22 cellular contexts compared by ENCODE assay signal in the genomic region with DNA sequence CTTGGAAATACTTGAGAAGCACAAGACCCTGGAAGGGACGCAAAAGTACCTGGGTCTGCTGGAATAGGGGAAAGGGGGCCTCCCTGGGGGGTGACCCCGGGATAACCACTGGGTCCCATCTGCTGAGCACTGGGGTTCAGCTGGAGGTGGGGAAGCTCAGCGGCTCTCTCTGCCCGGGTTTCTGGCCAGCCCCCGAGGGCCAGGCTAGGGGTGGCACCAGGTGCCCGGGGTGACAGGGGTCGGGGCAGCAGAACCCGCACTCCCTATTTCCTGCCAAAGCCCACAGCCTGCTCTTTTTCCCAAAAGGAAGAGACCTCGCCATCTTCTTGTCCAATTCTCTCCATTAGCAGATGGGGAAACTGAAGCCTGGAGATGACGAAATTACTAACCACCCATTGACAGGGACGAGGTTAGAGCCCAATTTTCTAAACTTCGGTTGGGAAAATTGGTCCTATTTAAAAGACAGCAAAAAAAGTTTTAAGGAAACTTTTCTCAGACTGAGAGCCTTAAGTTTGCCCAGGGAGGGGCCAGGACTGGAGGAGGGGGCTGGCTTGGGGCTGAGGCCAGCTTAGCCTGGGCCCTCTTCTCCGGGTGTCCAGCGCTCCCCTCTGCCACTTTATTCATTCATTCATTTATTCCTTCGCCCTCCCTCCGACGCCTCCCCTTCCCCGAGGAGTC. TPM values are rescaled to one million over a fixed set of nuclear protein-coding genes. Genes with fewer than 3 reads are reported as not detected.
DNase-seq lines count a peak whose midpoint lies in the region; ATAC-seq, FAIRE-seq and TF ChIP-seq lines count a peak whose summit lies in the region.
"Had no signal": no experiment of that assay in that cellular context is flagged by ENCODE, and none has a peak within 500 bp of the region (broad histone marks: within the 10 kb centered on the region; RNA-seq: fewer than 3 reads in every experiment).

No MANE protein-coding gene starts in this region.

- CTCF ChIA-PET in activated CD8-positive, alpha-beta T cell treated with anti-CD3 and anti-CD28 coated beads, Interleukin-2, amount 10 ng/mL, durations not matched to agents 7 days and 5 days (lab: Charles Lee), result interaction anchor here (1.9 kb wide), 1 partner anchor 16 kb away, joined by 6 read pairs; no protein-coding TSS in a partner anchor
- CTCF ChIA-PET in activated CD8-positive, alpha-beta T cell treated with anti-CD3 and anti-CD28 coated beads for 36 hours (lab: Charles Lee), result no interaction called here

- peaks cover 32% of the 10 kb centered on the region for H3K4me1 Mint-ChIP-seq in activated CD8-positive, alpha-beta T cell treated with anti-CD3 and anti-CD28 coated beads, Interleukin-2, amount 10 ng/mL, durations not matched to agents 7 days and 5 days (ENCODE audit: low read depth)
- peaks cover 25% of the 10 kb centered on the region for H3K4me1 Mint-ChIP-seq in activated CD8-positive, alpha-beta T cell treated with anti-CD3 and anti-CD28 coated beads for 36 hours (ENCODE audit: low read depth)
- peaks cover 18% of the 10 kb centered on the region for H3K4me1 Mint-ChIP-seq in T-helper 17 cell

- no peak overlapping the region for H3K27ac ChIP-seq in keratinocyte (ENCODE audit: control insufficient read depth, insufficient read depth, low read length)
- H3K27ac ChIP-seq: ascending aorta, C4-2B, GM23248, HL-60, psoas muscle, thoracic aorta had no signal

- intact Hi-C loops in activated CD8-positive, alpha-beta T cell treated with anti-CD3 and anti-CD28 coated beads for 36 hours (cut with micrococcal nuclease), result no loop called here
- intact Hi-C loops in sciatic nerve (cut with DNase I), result loop anchor here (2.0 kb wide), 1 partner anchor 22 kb away; no protein-coding TSS in a partner anchor

- H3K9me3 ChIP-seq in T-helper 17 cell (ENCODE audit: control insufficient read depth, low read length, poor library complexity, severe bottlenecking) (peaks cover 8% of the 10 kb centered on the region), keratinocyte (ENCODE audit: control insufficient read depth, low read depth, low read length) (no peaks in the 10 kb centered on the region)
- H3K9me3 ChIP-seq: ascending aorta, psoas muscle, thoracic aorta had no signal

- peak overlapping the region; percentile 40 for H3K4me2 ChIP-seq in keratinocyte (ENCODE audit: control insufficient read depth, extremely low read depth, insufficient read depth, low read depth, low read length)

- H3K36me3 ChIP-seq in keratinocyte (ENCODE audit: control insufficient read depth in 2 of 2, extremely low read depth in 1 of 2, insufficient read depth in 2 of 2, low read length in 2 of 2), result no peaks in the 10 kb centered on the region
- H3K36me3 ChIP-seq: ascending aorta, thoracic aorta had no signal

- H3K36me3 Mint-ChIP-seq in activated CD8-positive, alpha-beta T cell treated with anti-CD3 and anti-CD28 coated beads, Interleukin-2, amount 10 ng/mL, durations not matched to agents 7 days and 5 days (ENCODE audit: low read depth), result peaks cover 4% of the 10 kb centered on the region
- peaks cover 2% of the 10 kb centered on the region for H3K36me3 Mint-ChIP-seq in activated CD8-positive, alpha-beta T cell treated with anti-CD3 and anti-CD28 coated beads for 36 hours (ENCODE audit: low read depth)
- H3K36me3 Mint-ChIP-seq in T-helper 17 cell (ENCODE audit: low read depth), result peaks cover 9% of the 10 kb centered on the region

- no peak for TF ChIP-seq CTCF in activated CD8-positive, alpha-beta T cell treated with anti-CD3 and anti-CD28 coated beads for 36 hours (IDR thresholded peaks at IDR 0.05)
- TF ChIP-seq CTCF in keratinocyte (optimal IDR thresholded peaks at IDR 0.05 in 1 of 3, IDR thresholded peaks at IDR 0.05 in 1 of 3, conservative IDR thresholded peaks at IDR 0.05 in 1 of 3; ENCODE audit: extremely low read depth in 1 of 3, insufficient read depth in 2 of 3, low read length in 3 of 3), result no peak

- H4K20me1 ChIP-seq in keratinocyte (ENCODE audit: control insufficient read depth, extremely low read depth, insufficient read depth, low read length), result no peaks in the 10 kb centered on the region

- dilution Hi-C loops in keratinocyte (cut with MboI; ENCODE audit: extremely low pct_ligation_motif_present, low sequenced_read_pairs), result no loop called here

- H3K9me1 ChIP-seq in keratinocyte (ENCODE audit: control insufficient read depth, extremely low read depth, insufficient read depth, low read length), result no peaks in the 10 kb centered on the region

- no peaks in the 10 kb centered on the region for H3K9me3 Mint-ChIP-seq in activated CD8-positive, alpha-beta T cell treated with anti-CD3 and anti-CD28 coated beads, Interleukin-2, amount 10 ng/mL, durations not matched to agents 7 days and 5 days (ENCODE audit: insufficient read depth)
- no peaks in the 10 kb centered on the region for H3K9me3 Mint-ChIP-seq in activated CD8-positive, alpha-beta T cell treated with anti-CD3 and anti-CD28 coated beads for 36 hours

- no peak overlapping the region for H2AFZ ChIP-seq in keratinocyte (ENCODE audit: control insufficient read depth, low read length)
- H2AFZ ChIP-seq: GM23248 had no signal

- peaks cover 8% of the 10 kb centered on the region for H3K4me1 ChIP-seq in keratinocyte (ENCODE audit: control insufficient read depth, extremely low read depth, insufficient read depth, low read length)

- no peak for DNase-seq in activated CD8-positive, alpha-beta T cell treated with anti-CD3 and anti-CD28 coated beads, Interleukin-2, amount 10 ng/mL, durations not matched to agents 7 days and 5 days
- DNase-seq in activated CD8-positive, alpha-beta T cell treated with anti-CD3 and anti-CD28 coated beads for 36 hours, result no peak
- DNase-seq in T-helper 17 cell (no peak), keratinocyte (ENCODE audit: low read depth, low spot score) (no peak), sciatic nerve (ENCODE audit: low spot score) (peak; percentile 43), occipital lobe (lab: John Stamatoyannopoulos, UW) (no peak), kidney glomerular epithelial cell (lab: John Stamatoyannopoulos, UW) (no peak)
- DNase-seq: activated CD4-positive, alpha-beta T cell treated with anti-CD3 and anti-CD28 coated beads, Interleukin-2, amount 50 U/mL, for 1 hour; DMS53; GM23248; NCI-H1930; psoas muscle; RPMI8226 had no signal

- H3K4me3 ChIP-seq in keratinocyte (ENCODE audit: control insufficient read depth in 2 of 3, extremely low read depth in 1 of 3, insufficient read depth in 2 of 3, low read depth in 1 of 3, low read length in 3 of 3), result no peak overlapping the region
- H3K4me3 ChIP-seq: ascending aorta, GM23248, lung, psoas muscle, thoracic aorta had no signal

- no peaks in the 10 kb centered on the region for H3K79me2 ChIP-seq in keratinocyte (ENCODE audit: control insufficient read depth, insufficient read depth, low read length)

- no peak for ATAC-seq in activated CD8-positive, alpha-beta T cell treated with anti-CD3 and anti-CD28 coated beads, Interleukin-2, amount 10 ng/mL, durations not matched to agents 7 days and 5 days
- no peak for ATAC-seq in activated CD8-positive, alpha-beta T cell treated with anti-CD3 and anti-CD28 coated beads for 36 hours
- ATAC-seq in T-helper 17 cell, result no peak
- ATAC-seq in sciatic nerve, result no peak
- ATAC-seq in HG03196 (IDR thresholded peaks at IDR 0.05; ENCODE audit: unreplicated experiment), result no peak
- ATAC-seq: activated T-helper 17 cell treated with anti-CD3 and anti-CD28 coated beads, Interleukin-2, amount 50 U/mL, for 72 hours had no signal

- peaks cover 75% of the 10 kb centered on the region for H3K27me3 Mint-ChIP-seq in activated CD8-positive, alpha-beta T cell treated with anti-CD3 and anti-CD28 coated beads, Interleukin-2, amount 10 ng/mL, durations not matched to agents 7 days and 5 days (ENCODE audit: low read depth)
- H3K27me3 Mint-ChIP-seq in activated CD8-positive, alpha-beta T cell treated with anti-CD3 and anti-CD28 coated beads for 36 hours, result peaks cover 78% of the 10 kb centered on the region
- peaks cover 77% of the 10 kb centered on the region for H3K27me3 Mint-ChIP-seq in T-helper 17 cell

- no peak overlapping the region for H3K4me3 Mint-ChIP-seq in activated CD8-positive, alpha-beta T cell treated with anti-CD3 and anti-CD28 coated beads, Interleukin-2, amount 10 ng/mL, durations not matched to agents 7 days and 5 days
- no peak overlapping the region for H3K4me3 Mint-ChIP-seq in activated CD8-positive, alpha-beta T cell treated with anti-CD3 and anti-CD28 coated beads for 36 hours
- H3K4me3 Mint-ChIP-seq in T-helper 17 cell, result peak overlapping the region; percentile 77

- H3K9ac ChIP-seq in keratinocyte (ENCODE audit: control insufficient read depth, extremely low read depth, insufficient read depth, low read length), result no peak overlapping the region
- H3K9ac ChIP-seq: GM23248 had no signal

- peaks cover 80% of the 10 kb centered on the region for H3K27me3 ChIP-seq in keratinocyte (ENCODE audit: control insufficient read depth, extremely low read depth, insufficient read depth, low read length)

- POLR2A ChIA-PET in activated CD8-positive, alpha-beta T cell treated with anti-CD3 and anti-CD28 coated beads, Interleukin-2, amount 10 ng/mL, durations not matched to agents 7 days and 5 days (lab: Charles Lee), result no interaction called here
- POLR2A ChIA-PET in activated CD8-positive, alpha-beta T cell treated with anti-CD3 and anti-CD28 coated beads for 36 hours (lab: Charles Lee), result interaction anchor here (0.9 to 1.0 kb wide), 2 partner anchors 9 to 13 kb away, joined by 3 to 4 read pairs; no protein-coding TSS in a partner anchor

- no peak for FAIRE-seq in keratinocyte (lab: Jason Lieb, UNC)
- FAIRE-seq: TTC549 had no signal

- peak overlapping the region; percentile 59 for H3K27ac Mint-ChIP-seq in activated CD8-positive, alpha-beta T cell treated with anti-CD3 and anti-CD28 coated beads, Interleukin-2, amount 10 ng/mL, durations not matched to agents 7 days and 5 days
- H3K27ac Mint-ChIP-seq in activated CD8-positive, alpha-beta T cell treated with anti-CD3 and anti-CD28 coated beads for 36 hours, result no peak overlapping the region
- peak overlapping the region; percentile 73 for H3K27ac Mint-ChIP-seq in T-helper 17 cell
- H3K27ac Mint-ChIP-seq: activated T-helper 17 cell treated with anti-CD3 and anti-CD28 coated beads, Interleukin-2, amount 50 U/mL, for 72 hours had no signal

RNA-seq across cellular contexts. Expression of a gene that starts 17.8 kb away (rescaled TPM):
- 10 to 100 TPM; 42.5 to 44.9 TPM for total RNA-seq in activated CD8-positive, alpha-beta T cell treated with anti-CD3 and anti-CD28 coated beads, Interleukin-2, amount 10 ng/mL, durations not matched to agents 7 days and 5 days
- total RNA-seq in activated CD8-positive, alpha-beta T cell treated with anti-CD3 and anti-CD28 coated beads for 36 hours, result 10 to 100 TPM; 24.4 to 27.2 TPM
- 100 to 1,000 TPM in 1 of 2 donors, 10 to 100 TPM in 1; 91.9 to 149 TPM for total RNA-seq in T-helper 17 cell
- polyA plus RNA-seq in keratinocyte, result 1.7 to 7.7 TPM (median 4.0 TPM) in 3 replicates
- 13.3 TPM for polyA plus RNA-seq in keratinocyte (2011; ENCODE audit: low read depth)
- polyA plus RNA-seq in keratinocyte (2011; cell fraction: cytosol; rRNA removed), result 4.7 and 5.3 TPM in 2 replicates
- polyA plus RNA-seq in keratinocyte (2011; cell fraction: nucleus; rRNA removed), result 15.8 and 15.9 TPM in 2 replicates
- 20.8 and 33.0 TPM in 2 replicates for polyA plus RNA-seq in keratinocyte (2012; ENCODE audit: low replicate concordance)
- 1.0 to 7.4 TPM (median 1.9 TPM) in 3 replicates for polyA minus RNA-seq in keratinocyte
- polyA minus RNA-seq in keratinocyte (2011; cell fraction: cytosol; rRNA and poly(A)+ RNA removed), result 4.4 TPM
- polyA minus RNA-seq in keratinocyte (2011; cell fraction: nucleus; rRNA and poly(A)+ RNA removed), result 5.5 and 5.8 TPM in 2 replicates
- total RNA-seq in sciatic nerve, result 2.6 TPM
- total RNA-seq in occipital lobe, result not detected
- total RNA-seq: ascending aorta, chondrocyte, GM23248, thoracic aorta had no signal
- polyA plus RNA-seq: GM23248 had no signal
